Comparison of ENCODE assay signal across 32 cellular contexts in genomic region chr2:39581866-39582265, GRCh38.
"Had no signal": no experiment of that assay in that cellular context is flagged by ENCODE, and none has a peak within 500 bp of the region (broad histone marks: within the 10 kb centered on the region; RNA-seq: fewer than 3 reads in every experiment).

No MANE protein-coding gene starts in this region.

- H3K4me3 ChIP-seq: adrenal gland, ascending aorta, body of pancreas, breast epithelium, cardiac muscle cell had no signal

- ATAC-seq: activated naive CD4-positive, alpha-beta T cell treated with anti-CD3 and anti-CD28 coated beads, Interleukin-2, amount 50 U/mL, for 72 hours; activated naive CD8-positive, alpha-beta T cell treated with anti-CD3 and anti-CD28 coated beads, Interleukin-2, amount 50 U/mL, for 24 hours; activated T-cell treated with anti-CD3 and anti-CD28 coated beads, Interleukin-2, amount 50 U/mL, for 4 hours; activated T-cell treated with anti-CD3 and anti-CD28 coated beads, Interleukin-2, amount 50 U/mL, for 72 hours; activated T-helper 17 cell treated with anti-CD3 and anti-CD28 coated beads, Interleukin-2, amount 50 U/mL, for 72 hours; body of pancreas had no signal

- H3K36me3 ChIP-seq: adrenal gland, ascending aorta, brain microvascular endothelial cell, breast epithelium, cardiac muscle cell had no signal

- H3K27ac ChIP-seq: adrenal gland, ascending aorta, body of pancreas, brain microvascular endothelial cell, breast epithelium, cardiac muscle cell had no signal

- H3K9me3 ChIP-seq: adrenal gland, body of pancreas had no signal

- H3K27me3 ChIP-seq: adrenal gland, ascending aorta, body of pancreas, brain microvascular endothelial cell, breast epithelium, cardiac muscle cell had no signal

- DNase-seq: activated effector memory CD4-positive, alpha-beta T cell treated with anti-CD3 and anti-CD28 coated beads, Interleukin-2, amount 50 U/mL, for 16 hours; activated effector memory CD4-positive, alpha-beta T cell treated with Interleukin-2 at 50 U/mL for 16 hours; activated gamma-delta T cell; activated gamma-delta T cell treated with Interleukin-2 at 50 U/mL for 16 hours; activated naive CD4-positive, alpha-beta T cell; activated naive CD4-positive, alpha-beta T cell treated with anti-CD3 and anti-CD28 coated beads for 36 hours; activated naive CD4-positive, alpha-beta T cell treated with anti-CD3 and anti-CD28 coated beads, Interleukin-2, amount 10 ng/mL, durations not matched to agents 7 days and 5 days; activated naive CD4-positive, alpha-beta T cell treated with anti-CD3 and anti-CD28 coated beads, Interleukin-2, amount 50 U/mL, for 16 hours; activated naive CD4-positive, alpha-beta T cell treated with Interleukin-2 at 50 U/mL for 16 hours; activated naive CD8-positive, alpha-beta T cell treated with anti-CD3 and anti-CD28 coated beads for 36 hours; activated naive CD8-positive, alpha-beta T cell treated with anti-CD3 and anti-CD28 coated beads, Interleukin-2, amount 10 ng/mL, durations not matched to agents 7 days and 5 days; activated naive CD8-positive, alpha-beta T cell treated with anti-CD3 and anti-CD28 coated beads, Interleukin-2, amount 50 U/mL, for 24 hours; activated T-cell treated with anti-CD3 and anti-CD28 coated beads, Interleukin-2, amount 50 U/mL, for 1 hour; activated T-cell treated with anti-CD3 and anti-CD28 coated beads, Interleukin-2, amount 50 U/mL, for 24 hours; activated T-cell treated with anti-CD3 and anti-CD28 coated beads, Interleukin-2, amount 50 U/mL, for 4 hours; activated T-cell treated with anti-CD3 and anti-CD28 coated beads, Interleukin-2, amount 50 U/mL, for 48 hours; activated T-cell treated with anti-CD3 and anti-CD28 coated beads, Interleukin-2, amount 50 U/mL, for 72 hours; adrenal gland; amniotic stem cell; amygdala; anterior cingulate cortex; aorta; body of pancreas; brain microvascular endothelial cell; caudate nucleus; central memory CD4-positive, alpha-beta T cell; cerebellar nuclear complex had no signal

- H3K4me1 ChIP-seq: adrenal gland, ascending aorta, body of pancreas, breast epithelium had no signal
